Comparison of ENCODE assay signal across 28 cellular contexts in genomic region chr1:203188686-203189232, GRCh38. TPM values are rescaled to one million over a fixed set of nuclear protein-coding genes. Genes with fewer than 3 reads are reported as not detected.
"Had no signal": no experiment of that assay in that cellular context is flagged by ENCODE, and none has a peak within 500 bp of the region (broad histone marks: within the 10 kb centered on the region; RNA-seq: fewer than 3 reads in every experiment).

No MANE protein-coding gene starts in this region.

- H3K27ac ChIP-seq: cardiac muscle cell, gastroesophageal sphincter, parathyroid adenoma, psoas muscle, thoracic aorta had no signal

- ATAC-seq: activated CD4-positive, CD25-positive, alpha-beta regulatory T cell treated with anti-CD3 and anti-CD28 coated beads, Interleukin-2, amount 50 U/mL, for 24 hours; activated naive CD4-positive, alpha-beta T cell treated with anti-CD3 and anti-CD28 coated beads, Interleukin-2, amount 50 U/mL, for 72 hours; activated T-cell treated with anti-CD3 and anti-CD28 coated beads, Interleukin-2, amount 50 U/mL, for 4 hours; activated T-helper 17 cell treated with anti-CD3 and anti-CD28 coated beads, Interleukin-2, amount 50 U/mL, for 72 hours; effector memory CD8-positive, alpha-beta T cell; gastroesophageal sphincter; left colon; psoas muscle; stimulated activated naive CD8-positive, alpha-beta T cell treated with anti-CD3 and anti-CD28 coated beads, Interleukin-15, Interleukin-2, amounts not matched to agents 100 U/mL and 50 U/mL, for 24 hours had no signal

- H3K9me3 Mint-ChIP-seq: activated CD4-positive, alpha-beta memory T cell treated with anti-CD3 and anti-CD28 coated beads, Interleukin-2, amount 10 ng/mL, durations not matched to agents 7 days and 5 days; activated CD4-positive, alpha-beta T cell treated with anti-CD3 and anti-CD28 coated beads, Interleukin-2, amount 10 ng/mL, durations not matched to agents 24 days and 14 days; activated naive CD4-positive, alpha-beta T cell treated with anti-CD3 and anti-CD28 coated beads, Interleukin-2, amount 50 U/mL, for 72 hours; activated T-cell treated with anti-CD3 and anti-CD28 coated beads, Interleukin-2, amount 50 U/mL, for 4 hours; activated T-helper 17 cell treated with anti-CD3 and anti-CD28 coated beads, Interleukin-2, amount 50 U/mL, for 72 hours; effector memory CD8-positive, alpha-beta T cell; mesothelial cell of epicardium; naive B cell; nephron progenitor cell had no signal

- DNase-seq: activated CD4-positive, alpha-beta memory T cell treated with anti-CD3 and anti-CD28 coated beads, Interleukin-2, amount 10 ng/mL, durations not matched to agents 7 days and 5 days; activated CD4-positive, alpha-beta T cell treated with anti-CD3 and anti-CD28 coated beads, Interleukin-2, amount 10 ng/mL, durations not matched to agents 24 days and 14 days; activated naive CD4-positive, alpha-beta T cell; activated T-cell treated with anti-CD3 and anti-CD28 coated beads, Interleukin-2, amount 50 U/mL, for 4 hours; cortex of kidney; effector memory CD8-positive, alpha-beta T cell; erythroblast; left colon; naive B cell; nephron progenitor cell; psoas muscle; spleen; stimulated activated naive CD8-positive, alpha-beta T cell treated with anti-CD3 and anti-CD28 coated beads, Interleukin-15, Interleukin-2, amounts not matched to agents 100 U/mL and 50 U/mL, for 24 hours; trophoblast cell; WERI-Rb-1 had no signal

- H3K27me3 ChIP-seq: cardiac muscle cell, gastroesophageal sphincter, hepatocyte had no signal

- H3K4me1 ChIP-seq: parathyroid adenoma had no signal

- H3K4me3 Mint-ChIP-seq: activated CD4-positive, alpha-beta memory T cell treated with anti-CD3 and anti-CD28 coated beads, Interleukin-2, amount 10 ng/mL, durations not matched to agents 7 days and 5 days; activated CD4-positive, alpha-beta T cell treated with anti-CD3 and anti-CD28 coated beads, Interleukin-2, amount 10 ng/mL, durations not matched to agents 24 days and 14 days; activated T-cell treated with anti-CD3 and anti-CD28 coated beads, Interleukin-2, amount 50 U/mL, for 4 hours; activated T-helper 17 cell treated with anti-CD3 and anti-CD28 coated beads, Interleukin-2, amount 50 U/mL, for 72 hours; effector memory CD8-positive, alpha-beta T cell; mesothelial cell of epicardium; naive B cell; nephron progenitor cell had no signal

- H3K4me1 Mint-ChIP-seq: activated CD4-positive, alpha-beta memory T cell treated with anti-CD3 and anti-CD28 coated beads, Interleukin-2, amount 10 ng/mL, durations not matched to agents 7 days and 5 days; activated CD4-positive, alpha-beta T cell treated with anti-CD3 and anti-CD28 coated beads, Interleukin-2, amount 10 ng/mL, durations not matched to agents 24 days and 14 days; activated T-helper 17 cell treated with anti-CD3 and anti-CD28 coated beads, Interleukin-2, amount 50 U/mL, for 72 hours had no signal

- H3K36me3 Mint-ChIP-seq: activated naive CD4-positive, alpha-beta T cell treated with anti-CD3 and anti-CD28 coated beads, Interleukin-2, amount 50 U/mL, for 72 hours; mesothelial cell of epicardium; naive B cell had no signal

- H3K4me3 ChIP-seq: cardiac muscle cell, gastroesophageal sphincter, hepatocyte, psoas muscle, spleen, thoracic aorta had no signal

- H3K36me3 ChIP-seq: cardiac muscle cell, gastroesophageal sphincter, spleen, thoracic aorta, WERI-Rb-1 had no signal

- H3K27ac Mint-ChIP-seq: activated CD4-positive, alpha-beta memory T cell treated with anti-CD3 and anti-CD28 coated beads, Interleukin-2, amount 10 ng/mL, durations not matched to agents 7 days and 5 days; activated CD4-positive, alpha-beta T cell treated with anti-CD3 and anti-CD28 coated beads, Interleukin-2, amount 10 ng/mL, durations not matched to agents 24 days and 14 days; activated naive CD4-positive, alpha-beta T cell treated with anti-CD3 and anti-CD28 coated beads, Interleukin-2, amount 50 U/mL, for 72 hours; activated T-helper 17 cell treated with anti-CD3 and anti-CD28 coated beads, Interleukin-2, amount 50 U/mL, for 72 hours; effector memory CD8-positive, alpha-beta T cell; mesothelial cell of epicardium; naive B cell; nephron progenitor cell had no signal

- H3K9me3 ChIP-seq: gastroesophageal sphincter, psoas muscle, spleen, thoracic aorta had no signal

RNA-seq across cellular contexts. Expression of gene CHI3L1, which starts 2.3 kb away (rescaled TPM):
- total RNA-seq: activated CD4-positive, alpha-beta memory T cell treated with anti-CD3 and anti-CD28 coated beads, Interleukin-2, amount 10 ng/mL, durations not matched to agents 7 days and 5 days; activated CD4-positive, alpha-beta T cell treated with anti-CD3 and anti-CD28 coated beads, Interleukin-2, amount 10 ng/mL, durations not matched to agents 24 days and 14 days; activated T-cell treated with anti-CD3 and anti-CD28 coated beads, Interleukin-2, amount 50 U/mL, for 4 hours; activated T-helper 17 cell treated with anti-CD3 and anti-CD28 coated beads, Interleukin-2, amount 50 U/mL, for 72 hours; cardiac muscle cell; T-helper 1 cell treated with Interleukin-12 subunit alpha and Interleukin-12 subunit beta and Interleukin-4 antibody, amounts not matched to agents 30 ng/mL and 1 ng/mL, for 36 hours had no signal

RNA-seq across cellular contexts. Expression of gene MYBPH, which starts 13.1 kb away (rescaled TPM):
- total RNA-seq: activated CD4-positive, alpha-beta memory T cell treated with anti-CD3 and anti-CD28 coated beads, Interleukin-2, amount 10 ng/mL, durations not matched to agents 7 days and 5 days; activated CD4-positive, alpha-beta T cell treated with anti-CD3 and anti-CD28 coated beads, Interleukin-2, amount 10 ng/mL, durations not matched to agents 24 days and 14 days; activated naive CD4-positive, alpha-beta T cell treated with anti-CD3 and anti-CD28 coated beads, Interleukin-2, amount 50 U/mL, for 72 hours; activated T-cell treated with anti-CD3 and anti-CD28 coated beads, Interleukin-2, amount 50 U/mL, for 4 hours; activated T-helper 17 cell treated with anti-CD3 and anti-CD28 coated beads, Interleukin-2, amount 50 U/mL, for 72 hours; cerebellum; gastroesophageal sphincter; hepatocyte; left colon; mesothelial cell of epicardium; T-helper 1 cell treated with Interleukin-12 subunit alpha and Interleukin-12 subunit beta and Interleukin-4 antibody, amounts not matched to agents 30 ng/mL and 1 ng/mL, for 36 hours; thoracic aorta had no signal
- polyA plus RNA-seq: keratinocyte, liver had no signal

RNA-seq across cellular contexts. Expression of gene CHIT1, which starts 40.7 kb away (rescaled TPM):
- polyA plus RNA-seq: cardiac muscle cell, keratinocyte had no signal
